17 cellular contexts compared by ENCODE assay signal in the genomic region with DNA sequence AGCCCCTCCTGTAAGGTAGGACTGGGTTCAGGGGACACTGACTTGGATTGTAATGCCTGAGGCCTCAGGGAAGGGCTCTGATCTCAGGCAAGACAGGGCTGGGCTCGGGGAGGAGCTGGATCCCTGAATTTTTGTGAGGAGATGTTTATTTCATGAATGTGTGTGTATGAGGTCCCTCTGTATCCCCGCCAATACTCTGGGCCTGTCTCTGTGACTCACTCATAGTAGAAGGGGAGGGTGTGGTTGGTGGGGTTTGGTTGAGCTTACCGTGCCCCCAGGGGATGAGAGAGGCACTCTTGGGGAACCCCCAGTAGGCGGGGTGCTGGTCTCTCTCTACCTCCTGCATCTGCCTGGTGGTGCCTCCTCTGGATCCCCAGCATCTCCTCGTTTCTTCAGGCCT. TPM values are rescaled to one million over a fixed set of nuclear protein-coding genes. Genes with fewer than 3 reads are reported as not detected.
A peak's percentile ranks its signal among the peaks of the same experiment; 100 is the strongest.
DNase-seq lines count a peak whose midpoint lies in the region; ATAC-seq, FAIRE-seq and TF ChIP-seq lines count a peak whose summit lies in the region.
"Had no signal": no experiment of that assay in that cellular context is flagged by ENCODE, and none has a peak within 500 bp of the region (broad histone marks: within the 10 kb centered on the region; RNA-seq: fewer than 3 reads in every experiment).

No MANE protein-coding gene starts in this region.

- no peaks in the 10 kb centered on the region for H3K9me3 ChIP-seq in Peyer's patch
- H3K9me3 ChIP-seq: colonic mucosa, heart right ventricle, mucosa of descending colon had no signal

- DNase-seq in A172 (ENCODE audit: low spot score) (peak; percentile 59), bronchial epithelial cell (ENCODE audit: low read depth) (peak; percentile 39), COLO668 (lab: John Stamatoyannopoulos, UW; ENCODE audit: unreplicated experiment) (no peak), HK-2 (ENCODE audit: unreplicated experiment) (no peak), Peyer's patch (no peak)
- no peak for DNase-seq in stimulated activated naive CD4-positive, alpha-beta T cell (lab: John Stamatoyannopoulos, UW)
- DNase-seq: activated CD4-positive, CD25-positive, alpha-beta regulatory T cell; activated naive CD4-positive, alpha-beta T cell; AML-193; colonic mucosa; heart right ventricle; mucosa of descending colon; Right ventricle myocardium superior had no signal

- ATAC-seq in GM19025 (IDR thresholded peaks at IDR 0.05; ENCODE audit: low read depth, unreplicated experiment) (peak; percentile 80), HG03175 (IDR thresholded peaks at IDR 0.05; ENCODE audit: unreplicated experiment) (peak; percentile 79)
- ATAC-seq: HepG2 had no signal

- FAIRE-seq in bronchial epithelial cell (lab: Jason Lieb, UNC) = no peak
- FAIRE-seq: HepG2 had no signal

- no peak for TF ChIP-seq POLR2A in Peyer's patch (IDR thresholded peaks at IDR 0.05)

- H3K4me1 ChIP-seq in Peyer's patch = no peaks in the 10 kb centered on the region

- no peak overlapping the region for H3K27ac ChIP-seq in Peyer's patch
- H3K27ac ChIP-seq: colonic mucosa had no signal

- no peak overlapping the region for H3K4me3 ChIP-seq in bronchial epithelial cell (ENCODE audit: low read depth, low read length)
- no peak overlapping the region for H3K4me3 ChIP-seq in Peyer's patch
- H3K4me3 ChIP-seq: colonic mucosa, mucosa of descending colon, skin epidermis had no signal

- H3K27me3 ChIP-seq in bronchial epithelial cell (ENCODE audit: control insufficient read depth, insufficient read depth, low read length) (no peaks in the 10 kb centered on the region), Peyer's patch (no peaks in the 10 kb centered on the region)
- H3K27me3 ChIP-seq: colonic mucosa, heart right ventricle had no signal

- TF ChIP-seq CTCF in bronchial epithelial cell (IDR thresholded peaks at IDR 0.05; ENCODE audit: insufficient read depth, low read length, severe bottlenecking) (no peak), Peyer's patch (IDR thresholded peaks at IDR 0.05) (no peak)

- no peaks in the 10 kb centered on the region for H3K36me3 ChIP-seq in bronchial epithelial cell (ENCODE audit: control insufficient read depth, insufficient read depth, low read length)
- no peaks in the 10 kb centered on the region for H3K36me3 ChIP-seq in Peyer's patch
- H3K36me3 ChIP-seq: colonic mucosa, heart right ventricle had no signal

RNA-seq across cellular contexts. Expression of a gene that starts 28.1 kb away (rescaled TPM):
- 1,184 and 1,533 TPM in 2 replicates for total RNA-seq in A172 (2014; rRNA removed; shearing (Covaris generic))
- total RNA-seq in bronchial epithelial cell = 2,916 and 3,451 TPM in 2 replicates
- 1,000 to 10,000 TPM in 1 of 4 donors, 100 to 1,000 TPM in 3; 298 to 1,413 (median 477) TPM for total RNA-seq in Peyer's patch

RNA-seq across cellular contexts. Expression of a gene that starts 32.9 kb away (rescaled TPM):
- not detected in 2 replicates for total RNA-seq in A172 (2014; rRNA removed; shearing (Covaris generic))
- total RNA-seq in bronchial epithelial cell = not detected in 2 replicates
- total RNA-seq in Peyer's patch = not detected
- total RNA-seq: HepG2, Right ventricle myocardium superior had no signal

RNA-seq across cellular contexts. Expression of a gene that starts 51.4 kb away (rescaled TPM):
- 15.6 and 30.3 TPM in 2 replicates for total RNA-seq in A172 (2014; rRNA removed; shearing (Covaris generic))
- total RNA-seq in bronchial epithelial cell (12.2 and 21.9 TPM in 2 replicates), Peyer's patch (10 to 100 TPM; 15.8 to 35.5 (median 28.4) TPM)

Comparison
In these comparisons a context has a peak if more than half of its experiments do, and no peak if none do; other contexts are left out.
1. DNase-seq: peak in A172 (single experiment) and bronchial epithelial cell (single experiment); none in COLO668 (single experiment), HK-2 (single experiment), Peyer's patch (0 of 3) and stimulated activated naive CD4-positive, alpha-beta T cell (0 of 6).